Comparison of ENCODE assay signal across 14 cellular contexts in the genomic region with DNA sequence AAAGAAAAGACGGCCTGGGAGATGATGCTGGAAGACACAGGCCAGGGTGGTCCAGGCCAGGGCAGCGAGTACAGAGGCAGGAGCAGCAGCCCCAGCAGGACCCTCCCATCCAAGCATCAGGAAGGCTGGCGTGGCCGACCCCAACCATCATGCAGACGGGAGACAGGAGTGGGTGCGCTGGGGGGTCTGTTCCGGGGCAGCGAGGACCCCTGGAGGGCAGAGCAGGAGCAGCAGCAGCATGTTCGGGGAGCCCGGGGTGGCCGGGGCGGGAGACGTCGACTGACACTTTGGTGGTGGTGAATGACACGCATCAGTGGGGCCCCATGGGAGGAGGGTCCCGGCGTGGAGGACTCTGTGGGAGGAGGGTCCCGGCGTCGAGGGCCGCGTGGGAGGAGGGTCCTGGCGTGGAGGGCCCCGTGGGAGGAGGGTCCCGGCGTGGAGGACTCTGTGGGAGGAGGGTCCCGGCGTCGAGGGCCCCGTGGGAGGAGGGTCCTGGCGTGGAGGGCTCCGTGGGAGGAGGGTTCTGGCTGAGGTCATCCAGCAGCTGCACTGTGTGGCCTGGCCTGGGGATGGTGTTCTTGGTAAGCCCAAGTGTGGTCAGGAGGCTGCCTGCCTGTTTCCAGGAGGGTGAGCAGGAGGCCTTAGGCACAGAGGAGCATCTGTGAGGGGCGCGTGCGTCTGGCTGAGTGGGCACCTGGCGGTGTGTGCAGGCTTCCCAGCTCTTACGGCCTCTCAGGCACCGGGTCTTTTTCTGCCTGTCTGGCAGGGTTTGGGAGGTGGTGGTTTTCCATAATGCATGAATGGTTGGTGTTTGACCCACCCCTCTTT. TPM values are rescaled to one million over a fixed set of nuclear protein-coding genes. Genes with fewer than 3 reads are reported as not detected.
DNase-seq lines count a peak whose midpoint lies in the region; ATAC-seq and TF ChIP-seq lines count a peak whose summit lies in the region.
"Had no signal": no experiment of that assay in that cellular context is flagged by ENCODE, and none has a peak within 500 bp of the region (broad histone marks: within the 10 kb centered on the region; RNA-seq: fewer than 3 reads in every experiment).

No MANE protein-coding gene starts in this region.

- peaks cover 60 to 91% of the 10 kb centered on the region in 2 donors for H3K4me1 ChIP-seq in thoracic aorta (ENCODE audit: control insufficient read depth in 1 of 2, low read depth in 2 of 2)

- H3K4me3 ChIP-seq in brain microvascular endothelial cell (ENCODE audit: low read depth, low read length) (no peak overlapping the region), thoracic aorta (no peak overlapping the region)

- H3K27ac Mint-ChIP-seq in activated naive CD8-positive, alpha-beta T cell treated with anti-CD3 and anti-CD28 coated beads, Interleukin-2, amount 50 U/mL, for 24 hours, result no peak overlapping the region
- H3K27ac Mint-ChIP-seq in activated naive CD8-positive, alpha-beta T cell treated with anti-CD3 and anti-CD28 coated beads for 36 hours, result no peak overlapping the region
- no peak overlapping the region for H3K27ac Mint-ChIP-seq in activated CD4-positive, alpha-beta memory T cell treated with anti-CD3 and anti-CD28 coated beads for 36 hours
- no peak overlapping the region for H3K27ac Mint-ChIP-seq in activated CD4-positive, alpha-beta T cell treated with anti-CD3 and anti-CD28 coated beads, Interleukin-2, amount 10 ng/mL, durations not matched to agents 24 days and 14 days
- H3K27ac Mint-ChIP-seq: activated naive CD8-positive, alpha-beta T cell treated with anti-CD3 and anti-CD28 coated beads, Interleukin-2, amount 10 ng/mL, durations not matched to agents 7 days and 5 days; memory B cell had no signal

- TF ChIP-seq CTCF in brain microvascular endothelial cell (IDR thresholded peaks at IDR 0.05; ENCODE audit: low read depth, low read length, missing control alignments) (peak; percentile 54), thoracic aorta (IDR thresholded peaks at IDR 0.05) (no peak)

- no peak overlapping the region for H3K27ac ChIP-seq in brain microvascular endothelial cell
- H3K27ac ChIP-seq in thoracic aorta, result peak overlapping the region; percentile 88 to 96

- DNase-seq in activated naive CD8-positive, alpha-beta T cell treated with anti-CD3 and anti-CD28 coated beads, Interleukin-2, amount 50 U/mL, for 24 hours, result peak; percentile 13
- DNase-seq in activated naive CD8-positive, alpha-beta T cell treated with anti-CD3 and anti-CD28 coated beads for 36 hours, result no peak
- DNase-seq in brain microvascular endothelial cell (no peak), left kidney (ENCODE audit: low read depth, low spot score) (peak; percentile 66), thoracic aorta (ENCODE audit: low spot score) (no peak), NCI-H526 (lab: John Stamatoyannopoulos, UW) (no peak)
- no peak for DNase-seq in activated CD4-positive, alpha-beta memory T cell treated with anti-CD3 and anti-CD28 coated beads for 36 hours
- no peak for DNase-seq in activated CD4-positive, alpha-beta T cell treated with anti-CD3 and anti-CD28 coated beads, Interleukin-2, amount 10 ng/mL, durations not matched to agents 24 days and 14 days
- DNase-seq: ACHN; activated naive CD8-positive, alpha-beta T cell treated with anti-CD3 and anti-CD28 coated beads, Interleukin-2, amount 10 ng/mL, durations not matched to agents 7 days and 5 days; NCI-H187 treated with DMSO at 0.1 percent for 48 hours; stimulated activated CD4-positive, alpha-beta T cell treated with anti-CD3 and anti-CD28 coated beads, Interleukin-2, amount 100 ng/mL, for 24 hours had no signal

- no peak overlapping the region for H3K4me3 Mint-ChIP-seq in activated naive CD8-positive, alpha-beta T cell treated with anti-CD3 and anti-CD28 coated beads, Interleukin-2, amount 50 U/mL, for 24 hours
- H3K4me3 Mint-ChIP-seq in activated naive CD8-positive, alpha-beta T cell treated with anti-CD3 and anti-CD28 coated beads for 36 hours, result no peak overlapping the region
- no peak overlapping the region for H3K4me3 Mint-ChIP-seq in activated CD4-positive, alpha-beta memory T cell treated with anti-CD3 and anti-CD28 coated beads for 36 hours
- H3K4me3 Mint-ChIP-seq in activated CD4-positive, alpha-beta T cell treated with anti-CD3 and anti-CD28 coated beads, Interleukin-2, amount 10 ng/mL, durations not matched to agents 24 days and 14 days, result no peak overlapping the region
- H3K4me3 Mint-ChIP-seq: activated naive CD8-positive, alpha-beta T cell treated with anti-CD3 and anti-CD28 coated beads, Interleukin-2, amount 10 ng/mL, durations not matched to agents 7 days and 5 days; memory B cell had no signal

- H3K9me3 Mint-ChIP-seq in activated naive CD8-positive, alpha-beta T cell treated with anti-CD3 and anti-CD28 coated beads, Interleukin-2, amount 50 U/mL, for 24 hours, result no peaks in the 10 kb centered on the region
- no peaks in the 10 kb centered on the region for H3K9me3 Mint-ChIP-seq in activated naive CD8-positive, alpha-beta T cell treated with anti-CD3 and anti-CD28 coated beads for 36 hours
- no peaks in the 10 kb centered on the region for H3K9me3 Mint-ChIP-seq in activated CD4-positive, alpha-beta memory T cell treated with anti-CD3 and anti-CD28 coated beads for 36 hours
- no peaks in the 10 kb centered on the region for H3K9me3 Mint-ChIP-seq in activated CD4-positive, alpha-beta T cell treated with anti-CD3 and anti-CD28 coated beads, Interleukin-2, amount 10 ng/mL, durations not matched to agents 24 days and 14 days
- H3K9me3 Mint-ChIP-seq: activated naive CD8-positive, alpha-beta T cell treated with anti-CD3 and anti-CD28 coated beads, Interleukin-2, amount 10 ng/mL, durations not matched to agents 7 days and 5 days; memory B cell had no signal

- ATAC-seq in activated naive CD8-positive, alpha-beta T cell treated with anti-CD3 and anti-CD28 coated beads, Interleukin-2, amount 50 U/mL, for 24 hours, result no peak
- no peak for ATAC-seq in thoracic aorta (ENCODE audit: insufficient number of reproducible peaks, low FRiP score, low read depth)

- POLR2A ChIA-PET in activated CD4-positive, alpha-beta memory T cell treated with anti-CD3 and anti-CD28 coated beads for 36 hours (lab: Charles Lee), result no interaction called here

- H3K36me3 ChIP-seq in brain microvascular endothelial cell (replicated peaks) (peaks cover 7% of the 10 kb centered on the region), thoracic aorta (no peaks in the 10 kb centered on the region)

- no peaks in the 10 kb centered on the region for H3K4me1 Mint-ChIP-seq in activated naive CD8-positive, alpha-beta T cell treated with anti-CD3 and anti-CD28 coated beads, Interleukin-2, amount 50 U/mL, for 24 hours
- no peaks in the 10 kb centered on the region for H3K4me1 Mint-ChIP-seq in activated naive CD8-positive, alpha-beta T cell treated with anti-CD3 and anti-CD28 coated beads for 36 hours
- H3K4me1 Mint-ChIP-seq in activated CD4-positive, alpha-beta memory T cell treated with anti-CD3 and anti-CD28 coated beads for 36 hours (ENCODE audit: low read depth), result no peaks in the 10 kb centered on the region
- H3K4me1 Mint-ChIP-seq in activated CD4-positive, alpha-beta T cell treated with anti-CD3 and anti-CD28 coated beads, Interleukin-2, amount 10 ng/mL, durations not matched to agents 24 days and 14 days, result no peaks in the 10 kb centered on the region
- H3K4me1 Mint-ChIP-seq: activated naive CD8-positive, alpha-beta T cell treated with anti-CD3 and anti-CD28 coated beads, Interleukin-2, amount 10 ng/mL, durations not matched to agents 7 days and 5 days; memory B cell had no signal

- H3K27me3 ChIP-seq in brain microvascular endothelial cell (replicated peaks) (no peaks in the 10 kb centered on the region), thoracic aorta (replicated peaks; ENCODE audit: insufficient read depth) (no peaks in the 10 kb centered on the region)

- no peaks in the 10 kb centered on the region for H3K36me3 Mint-ChIP-seq in activated naive CD8-positive, alpha-beta T cell treated with anti-CD3 and anti-CD28 coated beads, Interleukin-2, amount 50 U/mL, for 24 hours (ENCODE audit: low read depth)
- no peaks in the 10 kb centered on the region for H3K36me3 Mint-ChIP-seq in activated naive CD8-positive, alpha-beta T cell treated with anti-CD3 and anti-CD28 coated beads for 36 hours
- H3K36me3 Mint-ChIP-seq in activated CD4-positive, alpha-beta memory T cell treated with anti-CD3 and anti-CD28 coated beads for 36 hours, result no peaks in the 10 kb centered on the region
- no peaks in the 10 kb centered on the region for H3K36me3 Mint-ChIP-seq in activated CD4-positive, alpha-beta T cell treated with anti-CD3 and anti-CD28 coated beads, Interleukin-2, amount 10 ng/mL, durations not matched to agents 24 days and 14 days (ENCODE audit: low read depth)
- H3K36me3 Mint-ChIP-seq: activated naive CD8-positive, alpha-beta T cell treated with anti-CD3 and anti-CD28 coated beads, Interleukin-2, amount 10 ng/mL, durations not matched to agents 7 days and 5 days; memory B cell had no signal

- no peaks in the 10 kb centered on the region for H3K27me3 Mint-ChIP-seq in activated naive CD8-positive, alpha-beta T cell treated with anti-CD3 and anti-CD28 coated beads, Interleukin-2, amount 50 U/mL, for 24 hours
- H3K27me3 Mint-ChIP-seq in activated naive CD8-positive, alpha-beta T cell treated with anti-CD3 and anti-CD28 coated beads for 36 hours, result no peaks in the 10 kb centered on the region
- H3K27me3 Mint-ChIP-seq in activated CD4-positive, alpha-beta memory T cell treated with anti-CD3 and anti-CD28 coated beads for 36 hours, result peaks cover 3% of the 10 kb centered on the region
- H3K27me3 Mint-ChIP-seq in activated CD4-positive, alpha-beta T cell treated with anti-CD3 and anti-CD28 coated beads, Interleukin-2, amount 10 ng/mL, durations not matched to agents 24 days and 14 days, result no peaks in the 10 kb centered on the region
- H3K27me3 Mint-ChIP-seq: activated naive CD8-positive, alpha-beta T cell treated with anti-CD3 and anti-CD28 coated beads, Interleukin-2, amount 10 ng/mL, durations not matched to agents 7 days and 5 days had no signal

- CTCF ChIA-PET in activated CD4-positive, alpha-beta memory T cell treated with anti-CD3 and anti-CD28 coated beads for 36 hours (lab: Charles Lee), result no interaction called here

- H3K9me3 ChIP-seq in thoracic aorta, result no peaks in the 10 kb centered on the region

- in situ Hi-C loops in brain microvascular endothelial cell (cut with HindIII; ENCODE audit: low pct_ligation_motif_present, low sequenced_read_pairs), result no loop called here

- intact Hi-C loops in activated CD4-positive, alpha-beta memory T cell treated with anti-CD3 and anti-CD28 coated beads for 36 hours (cut with micrococcal nuclease), result no loop called here
- intact Hi-C loops in activated CD4-positive, alpha-beta T cell treated with anti-CD3 and anti-CD28 coated beads, Interleukin-2, amount 10 ng/mL, durations not matched to agents 24 days and 14 days (cut with micrococcal nuclease), result no loop called here

RNA-seq across cellular contexts. Expression of gene FAM20C, which starts 38.9 kb away (rescaled TPM):
- total RNA-seq in activated naive CD8-positive, alpha-beta T cell treated with anti-CD3 and anti-CD28 coated beads for 36 hours, result 1 to 10 TPM; 1.1 TPM
- 100 to 1,000 TPM in 1 of 2 donors, 10 to 100 TPM in 1; 32.5 to 106 TPM for total RNA-seq in thoracic aorta
- total RNA-seq in activated CD4-positive, alpha-beta memory T cell treated with anti-CD3 and anti-CD28 coated beads for 36 hours, result under 1 TPM; 0.45 to 0.80 TPM
- total RNA-seq in activated CD4-positive, alpha-beta T cell treated with anti-CD3 and anti-CD28 coated beads, Interleukin-2, amount 10 ng/mL, durations not matched to agents 24 days and 14 days, result 0.88 and 1.0 TPM in 2 replicates
- total RNA-seq: HT-29 had no signal

RNA-seq across cellular contexts. Expression of gene FOXL3, which starts 58.7 kb away (rescaled TPM):
- total RNA-seq in activated naive CD8-positive, alpha-beta T cell treated with anti-CD3 and anti-CD28 coated beads for 36 hours, result not detected
- not detected for total RNA-seq in thoracic aorta
- not detected for total RNA-seq in activated CD4-positive, alpha-beta memory T cell treated with anti-CD3 and anti-CD28 coated beads for 36 hours
- total RNA-seq in activated CD4-positive, alpha-beta T cell treated with anti-CD3 and anti-CD28 coated beads, Interleukin-2, amount 10 ng/mL, durations not matched to agents 24 days and 14 days, result not detected in 2 replicates
- total RNA-seq: activated naive CD8-positive, alpha-beta T cell treated with anti-CD3 and anti-CD28 coated beads, Interleukin-2, amount 10 ng/mL, durations not matched to agents 7 days and 5 days; HT-29 had no signal

Comparison
In these comparisons a context has a peak if more than half of its experiments do, and no peak if none do; other contexts are left out.
1. DNase-seq: peak in activated naive CD8-positive, alpha-beta T cell treated with anti-CD3 and anti-CD28 coated beads, Interleukin-2, amount 50 U/mL, for 24 hours (single experiment) and left kidney (single experiment); none in activated naive CD8-positive, alpha-beta T cell treated with anti-CD3 and anti-CD28 coated beads for 36 hours (single experiment), brain microvascular endothelial cell (single experiment), thoracic aorta (single experiment), activated CD4-positive, alpha-beta memory T cell treated with anti-CD3 and anti-CD28 coated beads for 36 hours (single experiment), activated CD4-positive, alpha-beta T cell treated with anti-CD3 and anti-CD28 coated beads, Interleukin-2, amount 10 ng/mL, durations not matched to agents 24 days and 14 days (single experiment) and NCI-H526 (0 of 2).
2. RNA of gene FAM20C, which starts 38.9 kb away (total RNA-seq): 32.5 to 106 TPM in thoracic aorta; 1.1 TPM in activated naive CD8-positive, alpha-beta T cell treated with anti-CD3 and anti-CD28 coated beads for 36 hours, 0.88 to 1.0 TPM in activated CD4-positive, alpha-beta T cell treated with anti-CD3 and anti-CD28 coated beads, Interleukin-2, amount 10 ng/mL, durations not matched to agents 24 days and 14 days and 0.45 to 0.80 TPM in activated CD4-positive, alpha-beta memory T cell treated with anti-CD3 and anti-CD28 coated beads for 36 hours; every median in the first group is over 10 times any median in the second.